Comparison of ENCODE assay signal across 17 cellular contexts in the genomic region with DNA sequence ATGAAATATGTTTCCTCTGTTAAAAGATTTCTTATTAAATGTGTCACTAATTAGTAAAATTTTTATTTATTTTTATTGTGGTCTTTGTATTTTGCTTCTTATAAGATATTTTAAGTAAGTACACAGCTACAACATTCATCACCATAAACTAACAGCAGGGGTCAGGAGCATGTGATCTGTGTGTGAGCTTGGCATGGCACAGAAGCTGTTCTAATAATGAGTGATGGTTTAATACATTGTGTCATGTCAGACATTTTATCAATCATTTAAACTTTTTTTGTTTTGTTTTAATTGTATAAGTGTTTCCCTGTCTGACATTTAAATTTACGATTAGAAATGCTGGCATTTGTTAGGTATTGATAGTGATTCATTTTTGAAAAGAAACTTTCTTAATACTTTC.
"Had no signal": no experiment of that assay in that cellular context is flagged by ENCODE, and none has a peak within 500 bp of the region (broad histone marks: within the 10 kb centered on the region; RNA-seq: fewer than 3 reads in every experiment).

No MANE protein-coding gene starts in this region.

- DNase-seq: activated CD4-positive, alpha-beta T cell treated with anti-CD3 and anti-CD28 coated beads for 4 hours; activated CD8-positive, alpha-beta T cell treated with anti-CD3 and anti-CD28 coated beads for 36 hours; activated effector memory CD4-positive, alpha-beta T cell treated with Interleukin-2 at 50 U/mL for 16 hours; activated naive CD4-positive, alpha-beta T cell treated with anti-CD3 and anti-CD28 coated beads, Interleukin-2, amount 50 U/mL, for 16 hours; activated T-cell treated with anti-CD3 and anti-CD28 coated beads, Interleukin-2, amount 50 U/mL, for 4 hours; dorsolateral prefrontal cortex; endodermal cell; hypothalamus; kidney; left ventricle myocardium superior; mesenchymal stem cell; natural killer cell; retina; stimulated activated CD4-positive, alpha-beta T cell treated with anti-CD3 and anti-CD28 coated beads, Interleukin-2, amount 100 ng/mL, for 48 hours had no signal

- H3K4me3 Mint-ChIP-seq: activated CD8-positive, alpha-beta T cell treated with anti-CD3 and anti-CD28 coated beads for 36 hours; activated T-cell treated with anti-CD3 and anti-CD28 coated beads, Interleukin-2, amount 50 U/mL, for 4 hours; endodermal cell; natural killer cell; stimulated activated memory B cell treated with anti-CD40 and anti-IgM and Interleukin-4, amounts not matched to agents 10 μg/mL and 1 μg/mL and 100 μg/mL, for 72 hours; WTC11 had no signal

- H3K27ac Mint-ChIP-seq: activated CD8-positive, alpha-beta T cell treated with anti-CD3 and anti-CD28 coated beads for 36 hours; endodermal cell; natural killer cell; stimulated activated memory B cell treated with anti-CD40 and anti-IgM and Interleukin-4, amounts not matched to agents 10 μg/mL and 1 μg/mL and 100 μg/mL, for 72 hours; WTC11 had no signal

- H3K4me1 Mint-ChIP-seq: endodermal cell; natural killer cell; stimulated activated memory B cell treated with anti-CD40 and anti-IgM and Interleukin-4, amounts not matched to agents 10 μg/mL and 1 μg/mL and 100 μg/mL, for 72 hours; WTC11 had no signal

- ATAC-seq: activated CD8-positive, alpha-beta T cell treated with anti-CD3 and anti-CD28 coated beads for 36 hours; activated T-cell treated with anti-CD3 and anti-CD28 coated beads, Interleukin-2, amount 50 U/mL, for 4 hours; left ventricle myocardium superior; natural killer cell; stimulated activated memory B cell treated with anti-CD40 and anti-IgM and Interleukin-4, amounts not matched to agents 10 μg/mL and 1 μg/mL and 100 μg/mL, for 72 hours; WTC11 had no signal

- H3K4me3 ChIP-seq: dorsolateral prefrontal cortex had no signal

- H3K9me3 ChIP-seq: neutrophil had no signal

- H3K9me3 Mint-ChIP-seq: endodermal cell, WTC11 had no signal

- H3K36me3 Mint-ChIP-seq: natural killer cell; stimulated activated memory B cell treated with anti-CD40 and anti-IgM and Interleukin-4, amounts not matched to agents 10 μg/mL and 1 μg/mL and 100 μg/mL, for 72 hours; WTC11 had no signal

- H3K27ac ChIP-seq: neutrophil had no signal

- H3K36me3 ChIP-seq: neutrophil had no signal

- H3K27me3 ChIP-seq: dorsolateral prefrontal cortex, neutrophil had no signal

- H3K27me3 Mint-ChIP-seq: activated CD8-positive, alpha-beta T cell treated with anti-CD3 and anti-CD28 coated beads for 36 hours; stimulated activated memory B cell treated with anti-CD40 and anti-IgM and Interleukin-4, amounts not matched to agents 10 μg/mL and 1 μg/mL and 100 μg/mL, for 72 hours had no signal
